8 cellular contexts compared by ENCODE assay signal in genomic region chrX:155641371-155641770, GRCh38. TPM values are rescaled to one million over a fixed set of nuclear protein-coding genes. Genes with fewer than 3 reads are reported as not detected.
DNase-seq lines count a peak whose midpoint lies in the region; ATAC-seq, FAIRE-seq and TF ChIP-seq lines count a peak whose summit lies in the region.
"Not testable (repeated sequence)": the region's sequence is repeated elsewhere in the genome, so short reads cannot be mapped to it uniquely, and the experiment has no call there.

No MANE protein-coding gene starts in this region.

- H3K27ac ChIP-seq in Panc1 (ENCODE audit: low read length); breast epithelium; HepG2 (ENCODE audit: extremely low read length, insufficient read depth, low read length); suprapubic skin: not testable (repeated sequence)

- ATAC-seq in Panc1; activated T-cell treated with anti-CD3 and anti-CD28 coated beads, Interleukin-2, amount 50 U/mL, for 4 hours; HepG2: not testable (repeated sequence)

- H3K4me3 ChIP-seq in Panc1 (ENCODE audit: low read depth in 2 of 2, low read length in 2 of 2) (peak overlapping the region; percentile 20 to 41; a peak in 3 of 4 replicates), breast epithelium (peak overlapping the region; percentile 4 to 39 (median 14)), foreskin fibroblast (ENCODE audit: low read depth in 1 of 2, low read length in 2 of 2) (peak overlapping the region; percentile 36 to 41), suprapubic skin (peak overlapping the region; percentile 32)
- not testable (repeated sequence) for H3K4me3 ChIP-seq in HepG2 (replicated peaks in 1 of 3; ENCODE audit: insufficient read depth in 1 of 3, low read depth in 2 of 3, low read length in 3 of 3)

- H3K4me1 Mint-ChIP-seq in activated T-cell treated with anti-CD3 and anti-CD28 coated beads, Interleukin-2, amount 50 U/mL, for 4 hours (ENCODE audit: low read depth); osteocyte (ENCODE audit: unreplicated experiment): not testable (repeated sequence)

- H3K9ac ChIP-seq in HepG2 (ENCODE audit: insufficient read depth, low read depth, low read length) = not testable (repeated sequence)

- peak overlapping the region; percentile 72 for H3K4me3 Mint-ChIP-seq in activated T-cell treated with anti-CD3 and anti-CD28 coated beads, Interleukin-2, amount 50 U/mL, for 4 hours
- H3K4me3 Mint-ChIP-seq in osteocyte (ENCODE audit: unreplicated experiment) = peak overlapping the region; percentile 72

- H3K4me2 ChIP-seq in HepG2 (ENCODE audit: low read depth, low read length) = 0 out of 2 replicates have a peak overlapping the region, but pooled peaks have one; percentile 27

- CTCF ChIA-PET in Panc1 (lab: Charles Lee); HepG2 (lab: Yijun Ruan, JAX; ENCODE audit: low intra/inter-chr PET ratio, low total read pairs): not testable (repeated sequence)

- not testable (repeated sequence) for TF ChIP-seq RAD21 in HepG2 (CRISPR knock-in tag; IDR thresholded peaks at IDR 0.05)

- DNase-seq in DMS53 (lab: John Stamatoyannopoulos, UW) (peak; percentile 19), foreskin fibroblast (peak in 1 of 2 donors; percentile 4), suprapubic skin (ENCODE audit: low spot score in 2 of 2) (peak in 1 of 2 donors; percentile 50)
- not testable (repeated sequence) for DNase-seq in Panc1 (ENCODE audit: low read depth, low spot score); activated T-cell treated with anti-CD3 and anti-CD28 coated beads, Interleukin-2, amount 50 U/mL, for 4 hours; breast epithelium (ENCODE audit: low spot score in 2 of 2); HepG2 (ENCODE audit: low spot score); osteocyte (ENCODE audit: extremely low spot score, unreplicated experiment)

- not testable (repeated sequence) for H3K79me2 ChIP-seq in HepG2 (ENCODE audit: insufficient read depth, low read length)

- POLR2A ChIA-PET in Panc1 (lab: Charles Lee); HepG2 (lab: Yijun Ruan, JAX): not testable (repeated sequence)

- TF ChIP-seq CTCF in Panc1 (IDR thresholded peaks at IDR 0.05); breast epithelium (IDR thresholded peaks at IDR 0.05); foreskin fibroblast (IDR thresholded peaks at IDR 0.05; ENCODE audit: low read depth, low read length); HepG2 (CRISPR knock-in tag; IDR thresholded peaks at IDR 0.05); osteocyte (IDR thresholded peaks at IDR 0.05); suprapubic skin (IDR thresholded peaks at IDR 0.05): not testable (repeated sequence)

- H3K27ac Mint-ChIP-seq in osteocyte (ENCODE audit: unreplicated experiment) = not testable (repeated sequence)

- H2AFZ ChIP-seq in HepG2 (ENCODE audit: low read length) = not testable (repeated sequence)

- not testable (repeated sequence) for H3K4me1 ChIP-seq in Panc1 (ENCODE audit: control insufficient read depth, insufficient read depth, low read length); breast epithelium; HepG2 (ENCODE audit: insufficient read depth, low read length); suprapubic skin

- FAIRE-seq in HepG2 (lab: Jason Lieb, UNC) = not testable (repeated sequence)

- H3K27me3 ChIP-seq in Panc1 (ENCODE audit: control insufficient read depth, insufficient read depth, low read length); breast epithelium; HepG2 (ENCODE audit: control insufficient read depth in 1 of 2, insufficient read depth in 2 of 2, low read length in 2 of 2); suprapubic skin: not testable (repeated sequence)

- TF ChIP-seq POLR2A in breast epithelium (IDR thresholded peaks at IDR 0.05); HepG2 (IDR thresholded peaks at IDR 0.05; ENCODE audit: insufficient read depth in 1 of 2, low read depth in 2 of 2, low read length in 2 of 2); suprapubic skin (IDR thresholded peaks at IDR 0.05): not testable (repeated sequence)

- H3K36me3 Mint-ChIP-seq in activated T-cell treated with anti-CD3 and anti-CD28 coated beads, Interleukin-2, amount 50 U/mL, for 4 hours (ENCODE audit: insufficient read depth); osteocyte (ENCODE audit: unreplicated experiment): not testable (repeated sequence)

- not testable (repeated sequence) for BruUV-seq in Panc1 (replicated peaks; lab: Mats Ljungman, UMichigan); HepG2 (replicated peaks; lab: Mats Ljungman, UMichigan)

- H3K27me3 Mint-ChIP-seq in activated T-cell treated with anti-CD3 and anti-CD28 coated beads, Interleukin-2, amount 50 U/mL, for 4 hours (ENCODE audit: low read depth); osteocyte (ENCODE audit: unreplicated experiment): not testable (repeated sequence)

- not testable (repeated sequence) for H3K9me3 ChIP-seq in Panc1 (ENCODE audit: control insufficient read depth, insufficient read depth, low read depth, low read length); breast epithelium; HepG2 (ENCODE audit: low read length); suprapubic skin

- 31% methylated on average over 14 of the region's 14 CpGs for WGBS in HepG2 (ENCODE audit: low lambda C conversion rate)
- 45% methylated on average over 14 of the region's 14 CpGs for WGBS in suprapubic skin

- H3K9me3 Mint-ChIP-seq in activated T-cell treated with anti-CD3 and anti-CD28 coated beads, Interleukin-2, amount 50 U/mL, for 4 hours = not testable (repeated sequence)
- peaks cover 17% of the 10 kb centered on the region for H3K9me3 Mint-ChIP-seq in osteocyte (ENCODE audit: unreplicated experiment)

- intact Hi-C loops in Panc1 (cut with micrococcal nuclease; ENCODE audit: unreplicated experiment); breast epithelium (cut with DNase I; ENCODE audit: low total_unique reads); HepG2 (cut with micrococcal nuclease; ENCODE audit: unreplicated experiment): not testable (repeated sequence)

- in situ Hi-C loops in Panc1 (cut with HindIII; ENCODE audit: low pct_unique_long_range_greater_than_20kb, low sequenced_read_pairs); HepG2 (cut with HindIII; ENCODE audit: extremely low pct_ligation_motif_present, low pct_unique_long_range_greater_than_20kb): not testable (repeated sequence)

- not testable (repeated sequence) for TF ChIP-seq EP300 in HepG2 (IDR thresholded peaks at IDR 0.05; ENCODE audit: low read depth in 2 of 2, low read length in 2 of 2); HepG2 (CRISPR knock-in tag; IDR thresholded peaks at IDR 0.05; ENCODE audit: borderline replicate concordance); suprapubic skin (IDR thresholded peaks at IDR 0.05)

- H3K36me3 ChIP-seq in Panc1 (ENCODE audit: control insufficient read depth, insufficient read depth, low read length); breast epithelium; HepG2 (replicated peaks in 1 of 2; ENCODE audit: control insufficient read depth in 1 of 2, insufficient read depth in 2 of 2, low read length in 2 of 2); suprapubic skin: not testable (repeated sequence)

- not testable (repeated sequence) for H4K20me1 ChIP-seq in HepG2 (ENCODE audit: insufficient read depth, low read length)

RNA-seq across cellular contexts. Expression of gene TMLHE, which starts 28.6 kb away (rescaled TPM):
- total RNA-seq in Panc1 (2021; ENCODE audit: unreplicated experiment) (36.4 TPM), breast epithelium (10 to 100 TPM; 17.7 to 23.7 (median 19.5) TPM), HepG2 (2016; rRNA removed; fragmentation: Illumina TruSeq; extraction: Trizol) (12.5 and 16.8 TPM in 2 replicates), osteocyte (17.1 and 20.8 TPM in 2 replicates), suprapubic skin (10 to 100 TPM in 3 of 4 donors, 1 to 10 TPM in 1; 8.5 to 15.2 (median 12.3) TPM)
- 26.0 TPM for polyA plus RNA-seq in Panc1 (2012; ENCODE audit: insufficient read length)
- total RNA-seq in activated T-cell treated with anti-CD3 and anti-CD28 coated beads, Interleukin-2, amount 50 U/mL, for 4 hours = 1 to 10 TPM; 4.7 to 5.6 (median 4.9) TPM
- total RNA-seq in HepG2 (2016; cell fraction: cytosol; rRNA removed; fragmentation: Illumina TruSeq; extraction: Trizol; ENCODE audit: low read depth) = 14.5 and 16.1 TPM in 2 replicates
- 13.2 and 18.3 TPM in 2 replicates for total RNA-seq in HepG2 (2016; cell fraction: insoluble cytoplasmic fraction; rRNA removed; fragmentation: Illumina TruSeq; extraction: Trizol)
- 9.3 and 9.9 TPM in 2 replicates for total RNA-seq in HepG2 (2016; cell fraction: membrane; rRNA removed; fragmentation: Illumina TruSeq; extraction: Trizol)
- 14.9 and 15.0 TPM in 2 replicates for total RNA-seq in HepG2 (2016; cell fraction: nucleus; rRNA removed; fragmentation: Illumina TruSeq; extraction: Trizol)
- polyA plus RNA-seq in HepG2 (2011; rRNA removed) = 11.5 and 14.2 TPM in 2 replicates
- polyA plus RNA-seq in HepG2 (2011; cell fraction: cytosol; rRNA removed) = 7.9 and 10.2 TPM in 2 replicates
- polyA plus RNA-seq in HepG2 (2011; cell fraction: nucleus; rRNA removed) = 9.3 and 10.0 TPM in 2 replicates
- 8.5 and 12.1 TPM in 2 replicates for polyA plus RNA-seq in HepG2 (2012)
- polyA plus RNA-seq in HepG2 (2016; cell fraction: cytosol; fragmentation: Illumina TruSeq; extraction: Trizol; ENCODE audit: low read depth) = 4.8 and 4.9 TPM in 2 replicates
- polyA plus RNA-seq in HepG2 (2016; cell fraction: insoluble cytoplasmic fraction; fragmentation: Illumina TruSeq; extraction: Trizol; ENCODE audit: low read depth) = 15.9 and 17.2 TPM in 2 replicates
- polyA plus RNA-seq in HepG2 (2016; cell fraction: membrane; fragmentation: Illumina TruSeq; extraction: Trizol; ENCODE audit: low read depth) = 5.2 and 6.0 TPM in 2 replicates
- polyA plus RNA-seq in HepG2 (2016; cell fraction: nucleus; fragmentation: Illumina TruSeq; extraction: Trizol; ENCODE audit: insufficient read depth, low read depth) = 6.0 and 8.3 TPM in 2 replicates
- 61.9 and 102 TPM in 2 replicates for polyA minus RNA-seq in HepG2 (2011; rRNA and poly(A)+ RNA removed; ENCODE audit: low replicate concordance)
- 12.1 and 14.8 TPM in 2 replicates for polyA minus RNA-seq in HepG2 (2011; cell fraction: cytosol; rRNA and poly(A)+ RNA removed)
- polyA minus RNA-seq in HepG2 (2011; cell fraction: nucleus; rRNA and poly(A)+ RNA removed) = 42.2 and 61.5 TPM in 2 replicates

RNA-seq across cellular contexts. Expression of gene SPRY3, which starts 29.0 kb away (rescaled TPM):
- total RNA-seq in Panc1 (2021; ENCODE audit: unreplicated experiment) = 1.1 TPM
- 0.45 TPM for polyA plus RNA-seq in Panc1 (2012; ENCODE audit: insufficient read length)
- under 1 TPM; 0.11 to 0.13 (median 0.11) TPM for total RNA-seq in activated T-cell treated with anti-CD3 and anti-CD28 coated beads, Interleukin-2, amount 50 U/mL, for 4 hours
- 1 to 10 TPM; 1.3 to 1.9 (median 1.8) TPM for total RNA-seq in breast epithelium
- total RNA-seq in HepG2 (2016; rRNA removed; fragmentation: Illumina TruSeq; extraction: Trizol) = 0.07 and 0.09 TPM in 2 replicates
- total RNA-seq in HepG2 (2016; cell fraction: cytosol; rRNA removed; fragmentation: Illumina TruSeq; extraction: Trizol; ENCODE audit: low read depth) = not detected in 2 replicates
- 0.09 TPM in 2 replicates for total RNA-seq in HepG2 (2016; cell fraction: insoluble cytoplasmic fraction; rRNA removed; fragmentation: Illumina TruSeq; extraction: Trizol)
- total RNA-seq in HepG2 (2016; cell fraction: membrane; rRNA removed; fragmentation: Illumina TruSeq; extraction: Trizol) = 0.03 and 0.06 TPM in 2 replicates
- total RNA-seq in HepG2 (2016; cell fraction: nucleus; rRNA removed; fragmentation: Illumina TruSeq; extraction: Trizol) = 0.25 and 0.40 TPM in 2 replicates
- 0.12 and 0.13 TPM in 2 replicates for polyA plus RNA-seq in HepG2 (2011; rRNA removed)
- polyA plus RNA-seq in HepG2 (2011; cell fraction: cytosol; rRNA removed) = 0.04 TPM in 2 replicates
- polyA plus RNA-seq in HepG2 (2011; cell fraction: nucleus; rRNA removed) = 0.21 and 0.28 TPM in 2 replicates
- 0.05 and 0.07 TPM in 2 replicates for polyA plus RNA-seq in HepG2 (2012)
- not detected in 2 replicates for polyA plus RNA-seq in HepG2 (2016; cell fraction: cytosol; fragmentation: Illumina TruSeq; extraction: Trizol; ENCODE audit: low read depth)
- 0.07 and 0.08 TPM in 2 replicates for polyA plus RNA-seq in HepG2 (2016; cell fraction: insoluble cytoplasmic fraction; fragmentation: Illumina TruSeq; extraction: Trizol; ENCODE audit: low read depth)
- 0.03 TPM in 1 of 2 replicates, not detected in the other for polyA plus RNA-seq in HepG2 (2016; cell fraction: membrane; fragmentation: Illumina TruSeq; extraction: Trizol; ENCODE audit: low read depth)
- 0.27 and 0.43 TPM in 2 replicates for polyA plus RNA-seq in HepG2 (2016; cell fraction: nucleus; fragmentation: Illumina TruSeq; extraction: Trizol; ENCODE audit: insufficient read depth, low read depth)
- polyA minus RNA-seq in HepG2 (2011; rRNA and poly(A)+ RNA removed; ENCODE audit: low replicate concordance) = 0.24 and 1.0 TPM in 2 replicates
- 0.09 and 0.10 TPM in 2 replicates for polyA minus RNA-seq in HepG2 (2011; cell fraction: cytosol; rRNA and poly(A)+ RNA removed)
- polyA minus RNA-seq in HepG2 (2011; cell fraction: nucleus; rRNA and poly(A)+ RNA removed) = 0.64 and 0.87 TPM in 2 replicates
- 0.91 and 0.97 TPM in 2 replicates for total RNA-seq in osteocyte
- under 1 TPM; 0.30 to 0.76 (median 0.54) TPM for total RNA-seq in suprapubic skin
